ENCODE assay signal across 1 cellular context in genomic region chr19:3482507-3483225, GRCh38.
A peak's percentile ranks its signal among the peaks of the same experiment; 100 is the strongest.
TF ChIP-seq lines count a peak whose summit lies in the region.

No MANE protein-coding gene starts in this region.

TF ChIP-seq in HepG2, 621 proteins besides CTCF, POLR2A, EP300 and RAD21:
- TF ChIP-seq HMGA1 (CRISPR knock-in tag; conservative IDR thresholded peaks at IDR 0.05) (no peak), PRPF4 (IDR thresholded peaks at IDR 0.05; ENCODE audit: low read depth, low read length, poor library complexity, severe bottlenecking) (peak; percentile 47), ZNF652 (CRISPR knock-in tag; IDR thresholded peaks at IDR 0.05; ENCODE audit: borderline replicate concordance, low read depth) (no peak), AGO1 (IDR thresholded peaks at IDR 0.05; ENCODE audit: low read depth, low read length, poor library complexity, severe bottlenecking) (peak; percentile 31), GLI4 (CRISPR knock-in tag; IDR thresholded peaks at IDR 0.05; ENCODE audit: borderline replicate concordance) (no peak), ZNF382 (CRISPR knock-in tag; IDR thresholded peaks at IDR 0.05; ENCODE audit: borderline replicate concordance) (no peak)
